Comparison of ENCODE assay signal across 1 cellular context in genomic region chr12:121796855-121797751, GRCh38.
A peak's percentile ranks its signal among the peaks of the same experiment; 100 is the strongest.
TF ChIP-seq lines count a peak whose summit lies in the region.

No MANE protein-coding gene starts in this region.

TF ChIP-seq in HepG2, 621 proteins besides CTCF, POLR2A, EP300 and RAD21 (continued from another document and continues in another):
- TF ChIP-seq ZEB1 (IDR thresholded peaks at IDR 0.05; ENCODE audit: insufficient replicate concordance, low read depth) (no peak), POLR2AphosphoS5 (IDR thresholded peaks at IDR 0.05; ENCODE audit: low read depth, low read length) (peak; percentile 89), RXRB (CRISPR knock-in tag; IDR thresholded peaks at IDR 0.05; ENCODE audit: borderline replicate concordance) (peak; percentile 81), ZBED4 (CRISPR knock-in tag; IDR thresholded peaks at IDR 0.05; ENCODE audit: borderline replicate concordance) (peak; percentile 81; the same call in 1 of the 2 replicates), HMGA1 (CRISPR knock-in tag; conservative IDR thresholded peaks at IDR 0.05) (no peak), ZNF672 (CRISPR knock-in tag; IDR thresholded peaks at IDR 0.05) (no peak), ZNF496 (CRISPR knock-in tag; IDR thresholded peaks at IDR 0.05; ENCODE audit: insufficient replicate concordance) (no peak), ZNF414 (CRISPR knock-in tag; IDR thresholded peaks at IDR 0.05) (peak; percentile 81; the same call in 1 of the 2 replicates), ZNF569 (CRISPR knock-in tag; IDR thresholded peaks at IDR 0.05; ENCODE audit: borderline replicate concordance) (no peak), ZNF576 (CRISPR knock-in tag; IDR thresholded peaks at IDR 0.05) (no peak), ZBTB10 (CRISPR knock-in tag; IDR thresholded peaks at IDR 0.05; ENCODE audit: borderline replicate concordance) (no peak), GTF3A (CRISPR knock-in tag; conservative IDR thresholded peaks at IDR 0.05) (no peak; the same call in 1 of the 2 replicates), SMAD9 (CRISPR knock-in tag; IDR thresholded peaks at IDR 0.05) (no peak), MXD4 (CRISPR knock-in tag; IDR thresholded peaks at IDR 0.05) (peak; percentile 52; the same call in 1 of the 2 replicates), MXI1 (IDR thresholded peaks at IDR 0.05; ENCODE audit: borderline replicate concordance, low read depth, low read length) (peak; percentile 93; the same call in 2 of the 3 replicates), MBD4 (IDR thresholded peaks at IDR 0.05; ENCODE audit: borderline replicate concordance, low read length) (no peak), HMG20A (CRISPR knock-in tag; IDR thresholded peaks at IDR 0.05; ENCODE audit: borderline replicate concordance) (peak; percentile 51; the same call in 1 of the 2 replicates), ZNF580 (CRISPR knock-in tag; IDR thresholded peaks at IDR 0.05; ENCODE audit: borderline replicate concordance, low read depth) (0 out of 2 replicates have a peak, but pooled peaks have one; percentile 61), ZNF317 (CRISPR knock-in tag; IDR thresholded peaks at IDR 0.05) (peak; percentile 73; the same call in 1 of the 2 replicates), MYNN (CRISPR knock-in tag; IDR thresholded peaks at IDR 0.05; ENCODE audit: low read depth) (no peak), NFIB (CRISPR knock-in tag; IDR thresholded peaks at IDR 0.05; ENCODE audit: borderline replicate concordance) (no peak), ZNF558 (CRISPR knock-in tag; IDR thresholded peaks at IDR 0.05; ENCODE audit: borderline replicate concordance) (no peak), SP140L (CRISPR knock-in tag; IDR thresholded peaks at IDR 0.05; ENCODE audit: borderline replicate concordance) (no peak), ATF4 (CRISPR knock-in tag; IDR thresholded peaks at IDR 0.05) (0 out of 4 replicates have a peak, but pooled peaks of 1 of the 2 experiments have one; percentile 60), BHLHE40 (IDR thresholded peaks at IDR 0.05; ENCODE audit: low read length) (peak; percentile 69; the same call in 1 of the 2 replicates), SOX13 (IDR thresholded peaks at IDR 0.05) (no peak), SOX13 (CRISPR knock-in tag; conservative IDR thresholded peaks at IDR 0.05 in 1 of 2, IDR thresholded peaks at IDR 0.05 in 1 of 2) (peak in 1 of 2 experiments; percentile 74; a peak in 2 of 4 replicates), ZFY (CRISPR knock-in tag; IDR thresholded peaks at IDR 0.05) (peak; percentile 54), ZNF530 (CRISPR knock-in tag; IDR thresholded peaks at IDR 0.05; ENCODE audit: low read depth) (no peak), ZNF567 (CRISPR knock-in tag; IDR thresholded peaks at IDR 0.05; ENCODE audit: borderline replicate concordance) (no peak), GMEB2 (CRISPR knock-in tag; IDR thresholded peaks at IDR 0.05; ENCODE audit: low read depth) (no peak; the same call in 1 of the 2 replicates), NCOA1 (CRISPR knock-in tag; IDR thresholded peaks at IDR 0.05) (no peak), MEF2D (CRISPR knock-in tag; IDR thresholded peaks at IDR 0.05) (peak; percentile 63; the same call in 1 of the 2 replicates), PAX8 (CRISPR knock-in tag; IDR thresholded peaks at IDR 0.05; ENCODE audit: borderline replicate concordance) (no peak), ZFP62 (CRISPR knock-in tag; IDR thresholded peaks at IDR 0.05) (no peak), HNRNPUL1 (IDR thresholded peaks at IDR 0.05; ENCODE audit: low read depth, low read length) (no peak), DRAP1 (CRISPR knock-in tag; IDR thresholded peaks at IDR 0.05) (peak; percentile 87), ZNF484 (CRISPR knock-in tag; IDR thresholded peaks at IDR 0.05; ENCODE audit: borderline replicate concordance, low read depth) (no peak), PAF1 (CRISPR knock-in tag; IDR thresholded peaks at IDR 0.05) (no peak), CREBL2 (CRISPR knock-in tag; IDR thresholded peaks at IDR 0.05; ENCODE audit: borderline replicate concordance) (no peak), PBX3 (CRISPR knock-in tag; IDR thresholded peaks at IDR 0.05; ENCODE audit: borderline replicate concordance) (no peak), HMGXB3 (CRISPR knock-in tag; IDR thresholded peaks at IDR 0.05; ENCODE audit: borderline replicate concordance) (peak; percentile 85; the same call in 1 of the 2 replicates), ZNF513 (CRISPR knock-in tag; conservative IDR thresholded peaks at IDR 0.05) (no peak)
